ENCODE assay signal across 17 cellular contexts in the genomic region with DNA sequence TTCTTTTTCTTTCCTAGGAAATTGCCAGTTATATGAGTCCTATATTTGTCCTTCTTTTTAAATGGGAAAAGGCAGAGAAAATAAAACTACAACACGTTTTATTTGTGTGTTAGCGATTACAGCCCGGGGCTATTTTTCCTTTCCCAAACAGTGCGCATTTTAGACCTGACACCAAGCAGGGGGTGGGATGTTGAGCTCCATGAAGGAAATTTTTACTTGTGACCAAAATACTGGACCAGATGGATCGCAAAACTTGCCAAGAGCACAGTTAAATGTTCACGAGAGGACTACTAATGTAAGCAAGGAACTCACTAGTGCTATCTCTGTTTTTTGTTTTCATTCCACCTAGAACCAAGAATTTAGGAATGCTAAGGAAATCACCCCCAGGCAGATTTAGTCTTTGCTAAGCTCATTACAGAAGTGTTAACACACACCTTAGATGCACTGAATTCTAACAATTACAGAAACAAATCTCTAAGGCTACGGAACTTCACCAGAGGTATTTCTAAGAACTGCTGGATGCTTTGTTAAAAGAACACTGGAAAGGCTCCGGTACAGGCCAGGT.
DNase-seq lines count a peak whose midpoint lies in the region; ATAC-seq and TF ChIP-seq lines count a peak whose summit lies in the region.
"Had no signal": no experiment of that assay in that cellular context is flagged by ENCODE, and none has a peak within 500 bp of the region (broad histone marks: within the 10 kb centered on the region; RNA-seq: fewer than 3 reads in every experiment).

No MANE protein-coding gene starts in this region.

- H3K4me2 ChIP-seq in skeletal muscle satellite cell (ENCODE audit: low read length) = peak overlapping the region; percentile 9

- H3K4me1 ChIP-seq in gastroesophageal sphincter (peaks cover 16 to 88% (median 22%) of the 10 kb centered on the region in 3 donors), skeletal muscle satellite cell (ENCODE audit: control insufficient read depth, insufficient read depth, low read length) (peaks cover 57% of the 10 kb centered on the region)

- DNase-seq in BJ (ENCODE audit: low read depth) (peak; percentile 82), M059J (ENCODE audit: low read depth) (peak; percentile 69)
- no peak for DNase-seq in stimulated activated naive CD4-positive, alpha-beta T cell treated with Interleukin-2 at 50 U/mL for 16 hours (lab: John Stamatoyannopoulos, UW)
- DNase-seq in stimulated activated naive CD4-positive, alpha-beta T cell (lab: John Stamatoyannopoulos, UW) = no peak
- no peak for DNase-seq in naive thymus-derived CD8-positive, alpha-beta T cell
- DNase-seq: activated B cell treated with CpG ODN at 0.5 μM for 24 hours; COR-L47; GDM1; MV-4-11; NCI-H524; stimulated activated CD4-positive, alpha-beta T cell treated with anti-CD3 and anti-CD28 coated beads, Interleukin-12 subunit alpha, Interleukin-12 subunit beta, amount 100 ng/mL, for 4 hours; T-helper 17 cell had no signal

- H3K27ac Mint-ChIP-seq in naive thymus-derived CD8-positive, alpha-beta T cell = no peak overlapping the region
- H3K27ac Mint-ChIP-seq: activated B cell treated with CpG ODN at 0.5 μM for 24 hours; stimulated activated memory B cell treated with anti-CD40 and anti-IgM and Interleukin-4, amounts not matched to agents 10 μg/mL and 1 μg/mL and 100 μg/mL, for 72 hours; T-helper 17 cell had no signal

- CTCF ChIA-PET in BJ (lab: Yijun Ruan, JAX) = interaction anchor here (0.7 to 1.8 kb wide), 6 partner anchors 10 to 32 kb away, joined by 3 to 6 read pairs (median 4); no protein-coding TSS in a partner anchor

- H3K36me3 ChIP-seq in BJ (ENCODE audit: control insufficient read depth, insufficient read depth, low read length) (no peaks in the 10 kb centered on the region), gastroesophageal sphincter (no peaks in the 10 kb centered on the region), skeletal muscle satellite cell (ENCODE audit: insufficient read depth, low read length) (no peaks in the 10 kb centered on the region)
- H3K36me3 ChIP-seq: cardiac muscle cell had no signal

- no peak overlapping the region for H3K9ac ChIP-seq in skeletal muscle satellite cell (ENCODE audit: low read depth, low read length)

- no peaks in the 10 kb centered on the region for H3K27me3 ChIP-seq in BJ (ENCODE audit: control insufficient read depth, insufficient read depth, low read length)
- no peaks in the 10 kb centered on the region for H3K27me3 ChIP-seq in gastroesophageal sphincter
- no peaks in the 10 kb centered on the region for H3K27me3 ChIP-seq in skeletal muscle satellite cell (ENCODE audit: control insufficient read depth, insufficient read depth, low read length)
- H3K27me3 ChIP-seq: cardiac muscle cell had no signal

- TF ChIP-seq CTCF in BJ (IDR thresholded peaks at IDR 0.05; ENCODE audit: insufficient read depth, low read depth, low read length) (no peak), gastroesophageal sphincter (IDR thresholded peaks at IDR 0.05) (no peak)

- H3K4me3 Mint-ChIP-seq in naive thymus-derived CD8-positive, alpha-beta T cell = no peak overlapping the region
- H3K4me3 Mint-ChIP-seq: activated B cell treated with CpG ODN at 0.5 μM for 24 hours; stimulated activated memory B cell treated with anti-CD40 and anti-IgM and Interleukin-4, amounts not matched to agents 10 μg/mL and 1 μg/mL and 100 μg/mL, for 72 hours; T-helper 17 cell had no signal

- no peak for ATAC-seq in gastroesophageal sphincter
- no peak for ATAC-seq in GM21737 (IDR thresholded peaks at IDR 0.05; ENCODE audit: unreplicated experiment)
- no peak for ATAC-seq in naive thymus-derived CD8-positive, alpha-beta T cell
- ATAC-seq: stimulated activated memory B cell treated with anti-CD40 and anti-IgM and Interleukin-4, amounts not matched to agents 10 μg/mL and 1 μg/mL and 100 μg/mL, for 72 hours; T-helper 17 cell had no signal

- TF ChIP-seq EP300 in gastroesophageal sphincter (IDR thresholded peaks at IDR 0.05) = no peak

- peaks cover 0 to 9% (median 3%) of the 10 kb centered on the region in 5 donors for H3K27me3 Mint-ChIP-seq in naive thymus-derived CD8-positive, alpha-beta T cell
- H3K27me3 Mint-ChIP-seq: activated B cell treated with CpG ODN at 0.5 μM for 24 hours; stimulated activated memory B cell treated with anti-CD40 and anti-IgM and Interleukin-4, amounts not matched to agents 10 μg/mL and 1 μg/mL and 100 μg/mL, for 72 hours; T-helper 17 cell had no signal

- POLR2A ChIA-PET in BJ (lab: Charles Lee) = no interaction called here
- POLR2A ChIA-PET in naive thymus-derived CD8-positive, alpha-beta T cell (lab: Charles Lee) = no interaction called here

- 40 to 46% methylated on average over 4 to 8 of the region's 8 CpGs for WGBS in gastroesophageal sphincter (ENCODE audit: low coverage in 1 of 2), 2 donors

- TF ChIP-seq POLR2A in gastroesophageal sphincter (IDR thresholded peaks at IDR 0.05) = no peak

- H3K9me3 Mint-ChIP-seq in naive thymus-derived CD8-positive, alpha-beta T cell = peaks cover 0 to 3% (median 0%) of the 10 kb centered on the region in 9 donors
- H3K9me3 Mint-ChIP-seq: activated B cell treated with CpG ODN at 0.5 μM for 24 hours; stimulated activated memory B cell treated with anti-CD40 and anti-IgM and Interleukin-4, amounts not matched to agents 10 μg/mL and 1 μg/mL and 100 μg/mL, for 72 hours had no signal

- H3K4me3 ChIP-seq in BJ (ENCODE audit: low read depth, low read length) (no peak overlapping the region), gastroesophageal sphincter (no peak overlapping the region), skeletal muscle satellite cell (ENCODE audit: low read length) (no peak overlapping the region)
- H3K4me3 ChIP-seq: cardiac muscle cell had no signal

- peak overlapping the region; percentile 53 to 76 (median 72) for H3K27ac ChIP-seq in gastroesophageal sphincter
- H3K27ac ChIP-seq: cardiac muscle cell had no signal

- no peaks in the 10 kb centered on the region for H3K9me3 ChIP-seq in gastroesophageal sphincter
- H3K9me3 ChIP-seq in skeletal muscle satellite cell (replicated peaks; ENCODE audit: low read length) = no peaks in the 10 kb centered on the region

- peaks cover 0 to 16% (median 4%) of the 10 kb centered on the region in 4 donors for H3K4me1 Mint-ChIP-seq in naive thymus-derived CD8-positive, alpha-beta T cell

- H3K36me3 Mint-ChIP-seq in naive thymus-derived CD8-positive, alpha-beta T cell = peaks cover 2 to 5% (median 5%) of the 10 kb centered on the region in 3 donors

Comparison
In these comparisons a context has a peak if more than half of its experiments do, and no peak if none do; other contexts are left out.
1. DNase-seq: peak in BJ (single experiment) and M059J (single experiment); none in stimulated activated naive CD4-positive, alpha-beta T cell treated with Interleukin-2 at 50 U/mL for 16 hours (single experiment), stimulated activated naive CD4-positive, alpha-beta T cell (0 of 6) and naive thymus-derived CD8-positive, alpha-beta T cell (0 of 10).